ENCODE assay signal across 22 cellular contexts in the genomic region with DNA sequence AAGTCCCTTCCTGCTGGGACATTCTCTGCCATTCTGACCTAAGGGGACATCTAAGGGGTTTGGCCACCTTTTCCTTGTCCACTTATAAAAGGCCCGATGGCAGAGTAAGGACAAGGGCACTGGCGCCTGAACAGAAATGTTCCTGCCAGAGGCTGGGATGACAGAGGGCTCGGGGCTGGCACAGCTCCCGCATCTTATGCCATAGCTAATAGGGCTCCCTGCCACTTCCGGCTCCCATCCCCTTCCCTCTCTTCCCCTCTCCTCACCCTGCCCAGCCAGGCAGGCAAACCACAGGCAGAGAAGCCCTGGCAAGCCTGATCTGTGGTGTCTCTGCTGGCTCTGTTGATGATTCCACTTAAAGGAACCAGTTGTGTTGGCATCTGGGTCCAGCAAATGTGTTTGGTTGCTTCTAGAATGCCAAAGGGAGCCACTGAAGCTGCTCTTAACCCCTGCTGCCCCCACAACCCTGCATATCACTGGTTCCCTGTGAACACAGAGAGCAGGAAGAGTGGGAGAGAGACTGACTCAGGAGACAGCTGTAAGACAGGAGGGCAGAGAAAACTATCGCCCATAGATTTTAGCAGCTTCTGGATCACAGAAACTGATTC. TPM values are rescaled to one million over a fixed set of nuclear protein-coding genes. Genes with fewer than 3 reads are reported as not detected.
DNase-seq lines count a peak whose midpoint lies in the region; ATAC-seq, FAIRE-seq and TF ChIP-seq lines count a peak whose summit lies in the region.
"Had no signal": no experiment of that assay in that cellular context is flagged by ENCODE, and none has a peak within 500 bp of the region (broad histone marks: within the 10 kb centered on the region; RNA-seq: fewer than 3 reads in every experiment).

No MANE protein-coding gene starts in this region.

- H3K4me1 Mint-ChIP-seq in astrocyte (ENCODE audit: low read depth, unreplicated experiment): peaks cover 37% of the 10 kb centered on the region

- no peaks in the 10 kb centered on the region for H3K27me3 ChIP-seq in right atrium auricular region
- no peaks in the 10 kb centered on the region for H3K27me3 ChIP-seq in astrocyte (ENCODE audit: insufficient read depth, low read length)
- H3K27me3 ChIP-seq in testis: no peaks in the 10 kb centered on the region

- DNase-seq in Right ventricle myocardium superior: peak; percentile 58
- DNase-seq in right atrium auricular region (ENCODE audit: low spot score): no peak
- no peak for DNase-seq in astrocyte (ENCODE audit: low read depth)
- no peak for DNase-seq in left lobe of liver (ENCODE audit: low spot score)
- DNase-seq in testis: no peak
- no peak for DNase-seq in activated T-cell treated with anti-CD3 and anti-CD28 coated beads, Interleukin-2, amount 50 U/mL, for 1 hour
- DNase-seq in cerebellar nuclear complex (lab: John Stamatoyannopoulos, UW): no peak
- no peak for DNase-seq in substantia nigra (lab: John Stamatoyannopoulos, UW)
- DNase-seq: activated naive CD4-positive, alpha-beta T cell treated with anti-CD3 and anti-CD28 coated beads, Interleukin-2, amount 50 U/mL, for 16 hours; activated T-cell treated with anti-CD3 and anti-CD28 coated beads, Interleukin-2, amount 50 U/mL, for 48 hours; central memory CD4-positive, alpha-beta T cell; NCI-H2107; NCI-H524; stimulated activated CD4-positive, alpha-beta T cell treated with anti-CD3 and anti-CD28 coated beads, Interleukin-4, amount 100 ng/mL, for 1 hour; stimulated activated naive CD8-positive, alpha-beta T cell treated with anti-CD3 and anti-CD28 coated beads, Interleukin-15, Interleukin-2, amounts not matched to agents 100 U/mL and 50 U/mL, for 24 hours had no signal

- peak overlapping the region; percentile 11 for H3K27ac Mint-ChIP-seq in astrocyte (ENCODE audit: unreplicated experiment)
- H3K27ac Mint-ChIP-seq: type B pancreatic cell had no signal

- ATAC-seq in Right ventricle myocardium superior (ENCODE audit: poor library complexity): peak; percentile 86
- peak; percentile 14 for ATAC-seq in left lobe of liver
- ATAC-seq: stimulated activated naive CD8-positive, alpha-beta T cell treated with anti-CD3 and anti-CD28 coated beads, Interleukin-15, Interleukin-2, amounts not matched to agents 100 U/mL and 50 U/mL, for 24 hours had no signal

- H3K27ac ChIP-seq in right atrium auricular region (no peak overlapping the region), astrocyte (ENCODE audit: low read depth, low read length) (no peak overlapping the region), testis (no peak overlapping the region), substantia nigra (ENCODE audit: low read depth, low read length, poor library complexity, severe bottlenecking) (no peak overlapping the region)
- H3K27ac ChIP-seq: C4-2B, HL-60, psoas muscle had no signal

- no peaks in the 10 kb centered on the region for H4K20me1 ChIP-seq in astrocyte (ENCODE audit: insufficient read depth, low read length)

- FAIRE-seq in astrocyte (lab: Jason Lieb, UNC): no peak
- FAIRE-seq: D721Med, H1, TTC549 had no signal

- intact Hi-C loops in Right ventricle myocardium superior (cut with DNase I): no loop called here
- intact Hi-C loops in testis (cut with DNase I; ENCODE audit: low total_unique reads): no loop called here

- peaks cover 5% of the 10 kb centered on the region for H3K27me3 Mint-ChIP-seq in astrocyte (ENCODE audit: low read depth, unreplicated experiment)

- H3K36me3 ChIP-seq in right atrium auricular region (no peaks in the 10 kb centered on the region), astrocyte (ENCODE audit: insufficient read depth, low read length) (no peaks in the 10 kb centered on the region), testis (ENCODE audit: low read depth, missing control alignments) (no peaks in the 10 kb centered on the region)

- H3K36me3 Mint-ChIP-seq in astrocyte (ENCODE audit: low read depth, unreplicated experiment): no peaks in the 10 kb centered on the region
- H3K36me3 Mint-ChIP-seq: type B pancreatic cell had no signal

- H3K79me2 ChIP-seq in astrocyte (ENCODE audit: insufficient read depth, low read length): no peaks in the 10 kb centered on the region

- H3K4me3 Mint-ChIP-seq in astrocyte (ENCODE audit: unreplicated experiment): no peak overlapping the region
- H3K4me3 Mint-ChIP-seq: type B pancreatic cell had no signal

- H3K4me3 ChIP-seq in right atrium auricular region: no peak overlapping the region
- no peak overlapping the region for H3K4me3 ChIP-seq in astrocyte (ENCODE audit: insufficient read depth, low read depth, low read length)
- H3K4me3 ChIP-seq in testis: no peak overlapping the region
- H3K4me3 ChIP-seq: psoas muscle had no signal

- H3K9ac ChIP-seq in astrocyte (ENCODE audit: low read length): no peak overlapping the region

- H3K9me3 ChIP-seq in right atrium auricular region (no peaks in the 10 kb centered on the region), astrocyte (ENCODE audit: insufficient read depth, low read depth, low read length) (no peaks in the 10 kb centered on the region), testis (no peaks in the 10 kb centered on the region)
- H3K9me3 ChIP-seq: psoas muscle had no signal

- no peak overlapping the region for H3K4me2 ChIP-seq in astrocyte (ENCODE audit: low read length)

- TF ChIP-seq POLR2A in testis (IDR thresholded peaks at IDR 0.05): no peak

- H3K4me1 ChIP-seq in right atrium auricular region (no peaks in the 10 kb centered on the region), astrocyte (ENCODE audit: insufficient read depth, low read length) (peaks cover 14% of the 10 kb centered on the region), testis (no peaks in the 10 kb centered on the region)
- H3K4me1 ChIP-seq: psoas muscle had no signal

- WGBS in testis, 2 donors: 91% methylated on average over 6 of the region's 6 CpGs

- no peak overlapping the region for H2AFZ ChIP-seq in astrocyte (ENCODE audit: low read depth, low read length)

- H3K9me3 Mint-ChIP-seq in astrocyte (ENCODE audit: unreplicated experiment): no peaks in the 10 kb centered on the region
- H3K9me3 Mint-ChIP-seq: type B pancreatic cell had no signal

- TF ChIP-seq CTCF in right atrium auricular region (IDR thresholded peaks at IDR 0.05) (no peak), astrocyte (IDR thresholded peaks at IDR 0.05; ENCODE audit: insufficient read depth, low read depth, low read length) (no peak), testis (IDR thresholded peaks at IDR 0.05) (no peak)

RNA-seq across cellular contexts. Expression of a gene that starts 18.4 kb away (rescaled TPM):
- total RNA-seq in Right ventricle myocardium superior (1.5 TPM), right atrium auricular region (1 to 10 TPM; 3.4 to 3.5 TPM), astrocyte (1.4 and 1.9 TPM in 2 replicates), left lobe of liver (12.0 TPM), testis (1 to 10 TPM in 1 of 2 donors, under 1 TPM in 1; 0.93 to 1.2 TPM)
- 1.1 TPM for polyA plus RNA-seq in testis (ENCODE audit: insufficient read depth, low read depth, low replicate concordance)
- total RNA-seq: H1 had no signal
- polyA plus RNA-seq: H1 had no signal
